2 cellular contexts compared by ENCODE assay signal in genomic region chr3:129665024-129665768, GRCh38.
TF ChIP-seq lines count a peak whose summit lies in the region.

No MANE protein-coding gene starts in this region.

TF ChIP-seq in GM23338, 12 proteins besides CTCF, POLR2A, EP300 and RAD21:
- TF ChIP-seq STAT1 (IDR thresholded peaks at IDR 0.05; ENCODE audit: unreplicated experiment) (no peak), CREB1 (CRISPR knock-in tag; IDR thresholded peaks at IDR 0.05; ENCODE audit: low read depth) (no peak), ZNF331 (CRISPR knock-in tag; IDR thresholded peaks at IDR 0.05; ENCODE audit: low read depth) (no peak), ZNF114 (CRISPR knock-in tag; IDR thresholded peaks at IDR 0.05) (no peak), NANOG (IDR thresholded peaks at IDR 0.05; ENCODE audit: borderline replicate concordance) (no peak), POLR2AphosphoS5 (IDR thresholded peaks at IDR 0.05; ENCODE audit: low read depth) (no peak), ZNF462 (CRISPR knock-in tag; IDR thresholded peaks at IDR 0.05) (no peak), JUNB (IDR thresholded peaks at IDR 0.05; ENCODE audit: unreplicated experiment) (no peak), EZH2phosphoT487 (IDR thresholded peaks at IDR 0.05; ENCODE audit: unreplicated experiment) (no peak), EZH2 (IDR thresholded peaks at IDR 0.05; ENCODE audit: low read depth, unreplicated experiment) (no peak)
- TF ChIP-seq, protein P1, sequence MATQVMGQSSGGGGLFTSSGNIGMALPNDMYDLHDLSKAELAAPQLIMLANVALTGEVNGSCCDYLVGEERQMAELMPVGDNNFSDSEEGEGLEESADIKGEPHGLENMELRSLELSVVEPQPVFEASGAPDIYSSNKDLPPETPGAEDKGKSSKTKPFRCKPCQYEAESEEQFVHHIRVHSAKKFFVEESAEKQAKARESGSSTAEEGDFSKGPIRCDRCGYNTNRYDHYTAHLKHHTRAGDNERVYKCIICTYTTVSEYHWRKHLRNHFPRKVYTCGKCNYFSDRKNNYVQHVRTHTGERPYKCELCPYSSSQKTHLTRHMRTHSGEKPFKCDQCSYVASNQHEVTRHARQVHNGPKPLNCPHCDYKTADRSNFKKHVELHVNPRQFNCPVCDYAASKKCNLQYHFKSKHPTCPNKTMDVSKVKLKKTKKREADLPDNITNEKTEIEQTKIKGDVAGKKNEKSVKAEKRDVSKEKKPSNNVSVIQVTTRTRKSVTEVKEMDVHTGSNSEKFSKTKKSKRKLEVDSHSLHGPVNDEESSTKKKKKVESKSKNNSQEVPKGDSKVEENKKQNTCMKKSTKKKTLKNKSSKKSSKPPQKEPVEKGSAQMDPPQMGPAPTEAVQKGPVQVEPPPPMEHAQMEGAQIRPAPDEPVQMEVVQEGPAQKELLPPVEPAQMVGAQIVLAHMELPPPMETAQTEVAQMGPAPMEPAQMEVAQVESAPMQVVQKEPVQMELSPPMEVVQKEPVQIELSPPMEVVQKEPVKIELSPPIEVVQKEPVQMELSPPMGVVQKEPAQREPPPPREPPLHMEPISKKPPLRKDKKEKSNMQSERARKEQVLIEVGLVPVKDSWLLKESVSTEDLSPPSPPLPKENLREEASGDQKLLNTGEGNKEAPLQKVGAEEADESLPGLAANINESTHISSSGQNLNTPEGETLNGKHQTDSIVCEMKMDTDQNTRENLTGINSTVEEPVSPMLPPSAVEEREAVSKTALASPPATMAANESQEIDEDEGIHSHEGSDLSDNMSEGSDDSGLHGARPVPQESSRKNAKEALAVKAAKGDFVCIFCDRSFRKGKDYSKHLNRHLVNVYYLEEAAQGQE (IDR thresholded peaks at IDR 0.05; ENCODE audit: unreplicated experiment), result no peak
- TF ChIP-seq, protein P2, sequence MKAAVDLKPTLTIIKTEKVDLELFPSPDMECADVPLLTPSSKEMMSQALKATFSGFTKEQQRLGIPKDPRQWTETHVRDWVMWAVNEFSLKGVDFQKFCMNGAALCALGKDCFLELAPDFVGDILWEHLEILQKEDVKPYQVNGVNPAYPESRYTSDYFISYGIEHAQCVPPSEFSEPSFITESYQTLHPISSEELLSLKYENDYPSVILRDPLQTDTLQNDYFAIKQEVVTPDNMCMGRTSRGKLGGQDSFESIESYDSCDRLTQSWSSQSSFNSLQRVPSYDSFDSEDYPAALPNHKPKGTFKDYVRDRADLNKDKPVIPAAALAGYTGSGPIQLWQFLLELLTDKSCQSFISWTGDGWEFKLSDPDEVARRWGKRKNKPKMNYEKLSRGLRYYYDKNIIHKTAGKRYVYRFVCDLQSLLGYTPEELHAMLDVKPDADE (IDR thresholded peaks at IDR 0.05), result no peak

TF ChIP-seq in HEK293T, 16 proteins besides CTCF, POLR2A, EP300 and RAD21:
- TF ChIP-seq BHLHE40 (IDR thresholded peaks at IDR 0.05; ENCODE audit: borderline replicate concordance), result no peak
